12 cellular contexts compared by ENCODE assay signal in genomic region chr2:44075536-44075935, GRCh38.
DNase-seq lines count a peak whose midpoint lies in the region; ATAC-seq lines count a peak whose summit lies in the region.
"Had no signal": no experiment of that assay in that cellular context is flagged by ENCODE, and none has a peak within 500 bp of the region (broad histone marks: within the 10 kb centered on the region; RNA-seq: fewer than 3 reads in every experiment).

No MANE protein-coding gene starts in this region.

- no peaks in the 10 kb centered on the region for H3K9me3 Mint-ChIP-seq in activated T-helper 2 cell treated with anti-CD3 and anti-CD28 coated beads, Interferon-gamma antibody, Interleukin-2, Interleukin-4, amounts not matched to agents 10 μg/mL and 5 μg/mL and 100 μg/mL, durations not matched to agents 14 hours and 24 hours and 36 hours

- peak; percentile 94 for DNase-seq in Ammon's horn (ENCODE audit: low spot score)
- peak; percentile 5 for DNase-seq in NCI-H1436 treated with DMSO at 0.1 percent for 48 hours (lab: John Stamatoyannopoulos, UW)
- peak; percentile 60 to 63 for DNase-seq in cerebellar nuclear complex (lab: John Stamatoyannopoulos, UW)
- peak; percentile 86 for DNase-seq in midbrain (lab: John Stamatoyannopoulos, UW)
- no peak for DNase-seq in NCI-H510A (lab: John Stamatoyannopoulos, UW)
- no peak for DNase-seq in activated T-helper 2 cell treated with anti-CD3 and anti-CD28 coated beads, Interferon-gamma antibody, Interleukin-2, Interleukin-4, amounts not matched to agents 10 μg/mL and 5 μg/mL and 100 μg/mL, durations not matched to agents 14 hours and 24 hours and 36 hours (ENCODE audit: low spot score)
- no peak for DNase-seq in SKM-1 treated with dmso at 0.1 percent for 144 hours (lab: John Stamatoyannopoulos, UW; ENCODE audit: unreplicated experiment)
- DNase-seq: activated gamma-delta T cell, DND-41, naive B cell, NCI-H1092 treated with DMSO at 0.1 percent for 48 hours had no signal

- H3K27ac Mint-ChIP-seq in activated T-helper 2 cell treated with anti-CD3 and anti-CD28 coated beads, Interferon-gamma antibody, Interleukin-2, Interleukin-4, amounts not matched to agents 10 μg/mL and 5 μg/mL and 100 μg/mL, durations not matched to agents 14 hours and 24 hours and 36 hours: no peak overlapping the region
- H3K27ac Mint-ChIP-seq: naive B cell had no signal

- intact Hi-C loops in activated T-helper 2 cell treated with anti-CD3 and anti-CD28 coated beads, Interferon-gamma antibody, Interleukin-2, Interleukin-4, amounts not matched to agents 10 μg/mL and 5 μg/mL and 100 μg/mL, durations not matched to agents 14 hours and 24 hours and 36 hours (cut with micrococcal nuclease): no loop called here

- no peaks in the 10 kb centered on the region for H3K4me1 Mint-ChIP-seq in activated T-helper 2 cell treated with anti-CD3 and anti-CD28 coated beads, Interferon-gamma antibody, Interleukin-2, Interleukin-4, amounts not matched to agents 10 μg/mL and 5 μg/mL and 100 μg/mL, durations not matched to agents 14 hours and 24 hours and 36 hours (ENCODE audit: low read depth)
- H3K4me1 Mint-ChIP-seq: naive B cell had no signal

- H3K27me3 Mint-ChIP-seq in activated T-helper 2 cell treated with anti-CD3 and anti-CD28 coated beads, Interferon-gamma antibody, Interleukin-2, Interleukin-4, amounts not matched to agents 10 μg/mL and 5 μg/mL and 100 μg/mL, durations not matched to agents 14 hours and 24 hours and 36 hours (ENCODE audit: low read depth): peaks cover 2% of the 10 kb centered on the region
- H3K27me3 Mint-ChIP-seq: naive B cell had no signal

- no peak for ATAC-seq in HG03108 (IDR thresholded peaks at IDR 0.05; ENCODE audit: unreplicated experiment)

- no peaks in the 10 kb centered on the region for H3K36me3 Mint-ChIP-seq in activated T-helper 2 cell treated with anti-CD3 and anti-CD28 coated beads, Interferon-gamma antibody, Interleukin-2, Interleukin-4, amounts not matched to agents 10 μg/mL and 5 μg/mL and 100 μg/mL, durations not matched to agents 14 hours and 24 hours and 36 hours (ENCODE audit: low read depth)
- H3K36me3 Mint-ChIP-seq: naive B cell had no signal

- H3K4me3 Mint-ChIP-seq in activated T-helper 2 cell treated with anti-CD3 and anti-CD28 coated beads, Interferon-gamma antibody, Interleukin-2, Interleukin-4, amounts not matched to agents 10 μg/mL and 5 μg/mL and 100 μg/mL, durations not matched to agents 14 hours and 24 hours and 36 hours (ENCODE audit: low read depth): no peak overlapping the region
- H3K4me3 Mint-ChIP-seq: naive B cell had no signal

Comparison
In these comparisons a context has a peak if more than half of its experiments do, and no peak if none do; other contexts are left out.
1. DNase-seq: peak in Ammon's horn (single experiment), NCI-H1436 treated with DMSO at 0.1 percent for 48 hours (single experiment), cerebellar nuclear complex (2 of 2) and midbrain (single experiment); none in NCI-H510A (single experiment), activated T-helper 2 cell treated with anti-CD3 and anti-CD28 coated beads, Interferon-gamma antibody, Interleukin-2, Interleukin-4, amounts not matched to agents 10 μg/mL and 5 μg/mL and 100 μg/mL, durations not matched to agents 14 hours and 24 hours and 36 hours (single experiment) and SKM-1 treated with dmso at 0.1 percent for 144 hours (single experiment).